13 cellular contexts compared by ENCODE assay signal in the genomic region with DNA sequence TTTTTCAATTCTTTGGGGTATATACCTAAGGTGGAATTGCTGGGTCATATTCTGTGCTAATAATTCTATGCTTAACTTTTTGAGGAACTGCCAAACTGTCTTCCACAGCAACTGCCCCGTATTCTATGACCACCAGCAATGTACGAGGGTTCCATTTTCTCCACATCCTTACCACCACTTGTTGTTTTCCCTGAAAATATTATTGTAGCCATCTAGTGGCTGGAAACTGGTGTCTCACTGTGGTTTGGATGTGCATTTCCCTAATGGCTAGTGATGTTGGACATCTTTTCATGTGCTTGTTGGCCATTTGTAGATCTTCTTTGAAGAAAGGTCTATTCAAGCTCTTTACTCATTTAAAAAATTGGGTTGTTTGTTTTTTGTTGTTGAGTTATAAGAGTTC. TPM values are rescaled to one million over a fixed set of nuclear protein-coding genes. Genes with fewer than 3 reads are reported as not detected.
DNase-seq lines count a peak whose midpoint lies in the region; ATAC-seq and TF ChIP-seq lines count a peak whose summit lies in the region.
"Had no signal": no experiment of that assay in that cellular context is flagged by ENCODE, and none has a peak within 500 bp of the region (broad histone marks: within the 10 kb centered on the region; RNA-seq: fewer than 3 reads in every experiment).

No MANE protein-coding gene starts in this region.

- H4K5ac ChIP-seq in IMR-90 (ENCODE audit: low read depth, low read length): no peak overlapping the region

- no peaks in the 10 kb centered on the region for H3K9me2 ChIP-seq in neural cell (ENCODE audit: insufficient read depth, low read length)

- H4K91ac ChIP-seq in IMR-90 (ENCODE audit: insufficient read depth, low read depth, low read length): no peak overlapping the region

- no peak overlapping the region for H3K4me2 ChIP-seq in IMR-90 (ENCODE audit: low read depth, low read length)
- H3K4me2 ChIP-seq in neural cell (ENCODE audit: low read length): no peak overlapping the region

- no peak overlapping the region for H3K14ac ChIP-seq in IMR-90 (replicated peaks; ENCODE audit: low read depth, low read length)

- H3K36me3 Mint-ChIP-seq in Caco-2 (ENCODE audit: insufficient read depth, unreplicated experiment): no peaks in the 10 kb centered on the region

- BruUV-seq in Caco-2 (replicated peaks; lab: Mats Ljungman, UMichigan): no TSS peak
- no TSS peak for BruUV-seq in IMR-90 (replicated peaks; lab: Mats Ljungman, UMichigan)

- H3K9ac ChIP-seq in IMR-90 (ENCODE audit: low read depth, low read length) (no peak overlapping the region), neural cell (ENCODE audit: low read length) (no peak overlapping the region)

- no peak overlapping the region for H3K18ac ChIP-seq in IMR-90 (ENCODE audit: low read depth, low read length)

- TF ChIP-seq CTCF in Caco-2 (IDR thresholded peaks at IDR 0.05; ENCODE audit: insufficient read depth in 1 of 2, low read depth in 1 of 2, low read length in 1 of 2, severe bottlenecking in 1 of 2, unreplicated experiment in 1 of 2): peak; percentile 40 to 48
- TF ChIP-seq CTCF in IMR-90 (conservative IDR thresholded peaks at IDR 0.05; ENCODE audit: low read depth, low read length): peak; percentile 48
- TF ChIP-seq CTCF in brain microvascular endothelial cell (IDR thresholded peaks at IDR 0.05; ENCODE audit: low read depth, low read length, missing control alignments): no peak
- peak; percentile 40 for TF ChIP-seq CTCF in neural cell (IDR thresholded peaks at IDR 0.05; ENCODE audit: poor library complexity, severe bottlenecking)
- peak in 4 of 9 donors; percentile 9 to 26 (median 18) for TF ChIP-seq CTCF in heart right ventricle (IDR thresholded peaks at IDR 0.05)

- H3K36me3 ChIP-seq in Caco-2 (ENCODE audit: control insufficient read depth, insufficient read depth, low read length): no peaks in the 10 kb centered on the region
- H3K36me3 ChIP-seq in IMR-90 (ENCODE audit: control insufficient read depth, insufficient read depth, low read length): no peaks in the 10 kb centered on the region
- H3K36me3 ChIP-seq in brain microvascular endothelial cell (replicated peaks): no peaks in the 10 kb centered on the region
- no peaks in the 10 kb centered on the region for H3K36me3 ChIP-seq in neural cell (ENCODE audit: insufficient read depth, low read length)
- H3K36me3 ChIP-seq in heart right ventricle: no peaks in the 10 kb centered on the region

- H3K9me3 Mint-ChIP-seq in Caco-2 (ENCODE audit: unreplicated experiment): no peaks in the 10 kb centered on the region
- H3K9me3 Mint-ChIP-seq: activated naive CD8-positive, alpha-beta T cell treated with anti-CD3 and anti-CD28 coated beads, Interleukin-2, amount 50 U/mL, for 24 hours had no signal

- intact Hi-C loops in Caco-2 (cut with micrococcal nuclease; ENCODE audit: unreplicated experiment): no loop called here
- intact Hi-C loops in IMR-90 (cut with micrococcal nuclease): loop anchor here (1.0 kb wide), 1 partner anchor 336 kb away; no protein-coding TSS in a partner anchor
- intact Hi-C loops in heart right ventricle (cut with DNase I): no loop called here

- WGBS in IMR-90 (ENCODE audit: extremely low coverage in 2 of 2, insufficient read length in 1 of 2), 2 experiments: no CpG with 5 or more reads among the region's 2 CpGs
- 53 to 63% methylated on average over 2 of the region's 2 CpGs for WGBS in heart right ventricle, 2 donors

- H2AFZ ChIP-seq in IMR-90 (replicated peaks; ENCODE audit: low read length, poor library complexity): no peak overlapping the region
- H2AFZ ChIP-seq in neural cell (ENCODE audit: low read depth, low read length): no peak overlapping the region

- no peaks in the 10 kb centered on the region for H3F3A ChIP-seq in neural cell (ENCODE audit: insufficient read depth, low read length, poor library complexity, severe bottlenecking)

- H3K27me3 ChIP-seq in Caco-2 (replicated peaks; ENCODE audit: control insufficient read depth, insufficient read depth, low read length) (no peaks in the 10 kb centered on the region), IMR-90 (ENCODE audit: control insufficient read depth, insufficient read depth, low read length) (peaks cover 7% of the 10 kb centered on the region), brain microvascular endothelial cell (replicated peaks) (no peaks in the 10 kb centered on the region), neural cell (ENCODE audit: insufficient read depth, low read depth, low read length) (peaks cover 18% of the 10 kb centered on the region), heart right ventricle (peaks cover 8 to 51% (median 32%) of the 10 kb centered on the region in 7 donors)

- dilution Hi-C loops in IMR-90 (cut with HindIII; ENCODE audit: low sequenced_read_pairs, unreplicated experiment): no loop called here

- CTCF ChIA-PET in Caco-2 (lab: Charles Lee) (no interaction called here), IMR-90 (lab: Yijun Ruan, JAX) (interaction anchor here (1.0 kb wide), 1 partner anchor 335 kb away, joined by 3 read pairs; no protein-coding TSS in a partner anchor)

- peaks cover 6% of the 10 kb centered on the region for H3K4me1 Mint-ChIP-seq in Caco-2 (ENCODE audit: low read depth, unreplicated experiment)
- H3K4me1 Mint-ChIP-seq: activated naive CD8-positive, alpha-beta T cell treated with anti-CD3 and anti-CD28 coated beads, Interleukin-2, amount 50 U/mL, for 24 hours had no signal

- H3K9me1 ChIP-seq in IMR-90 (ENCODE audit: insufficient read depth, low read length): no peaks in the 10 kb centered on the region

- H3K4me1 ChIP-seq in Caco-2 (no peaks in the 10 kb centered on the region), IMR-90 (ENCODE audit: control insufficient read depth, insufficient read depth, low read length) (no peaks in the 10 kb centered on the region; the same call in 1 of the 2 replicates), heart right ventricle (peaks cover 0 to 11% (median 4%) of the 10 kb centered on the region in 9 donors)

- H4K8ac ChIP-seq in IMR-90 (ENCODE audit: low read depth in 2 of 2, low read length in 2 of 2): no peak overlapping the region

- H3K27ac Mint-ChIP-seq in Caco-2 (ENCODE audit: unreplicated experiment): no peak overlapping the region
- H3K27ac Mint-ChIP-seq: activated naive CD8-positive, alpha-beta T cell treated with anti-CD3 and anti-CD28 coated beads, Interleukin-2, amount 50 U/mL, for 24 hours; T-helper 1 cell treated with Interleukin-12 subunit alpha and Interleukin-12 subunit beta and Interleukin-4 antibody, amounts not matched to agents 30 μg/mL and 1 μg/mL, for 36 hours had no signal

- H3K56ac ChIP-seq in IMR-90 (ENCODE audit: extremely low read depth, insufficient read depth, low read length): no peak overlapping the region

- TF ChIP-seq EP300 in neural cell (conservative IDR thresholded peaks at IDR 0.05; ENCODE audit: poor library complexity, severe bottlenecking): no peak

- TF ChIP-seq POLR2A in IMR-90 (IDR thresholded peaks at IDR 0.05; ENCODE audit: low read depth, low read length): no peak

- POLR2A ChIA-PET in Caco-2 (lab: Charles Lee): no interaction called here
- POLR2A ChIA-PET in IMR-90 (lab: Charles Lee; ENCODE audit: unreplicated experiment): no interaction called here

- DNase-seq in Caco-2 (peak in 1 of 2 experiments; percentile 34), IMR-90 (peak; percentile 22), brain microvascular endothelial cell (peak; percentile 36), cerebellar nuclear complex (lab: John Stamatoyannopoulos, UW) (no peak), heart right ventricle (no peak)
- no peak for DNase-seq in activated naive CD4-positive, alpha-beta T cell treated with anti-CD3 and anti-CD28 coated beads, Interleukin-2, amount 50 U/mL, for 16 hours
- DNase-seq: activated naive CD8-positive, alpha-beta T cell treated with anti-CD3 and anti-CD28 coated beads, Interleukin-2, amount 50 U/mL, for 24 hours; DND-41; erythroblast; kidney glomerular epithelial cell; NCI-H446 had no signal

- no peak overlapping the region for H2BK120ac ChIP-seq in IMR-90 (ENCODE audit: low read depth, low read length)

- no peak overlapping the region for H3K4ac ChIP-seq in IMR-90 (ENCODE audit: low read depth, low read length)

- H2BK5ac ChIP-seq in IMR-90 (ENCODE audit: low read depth, low read length, poor library complexity, severe bottlenecking): no peak overlapping the region

- H4K20me1 ChIP-seq in IMR-90 (ENCODE audit: insufficient read depth, low read length): no peaks in the 10 kb centered on the region
- H4K20me1 ChIP-seq in neural cell (ENCODE audit: insufficient read depth): no peaks in the 10 kb centered on the region

- H3K9me3 ChIP-seq in Caco-2 (no peaks in the 10 kb centered on the region), IMR-90 (ENCODE audit: control insufficient read depth, insufficient read depth, low read length) (no peaks in the 10 kb centered on the region), neural cell (ENCODE audit: low read length) (no peaks in the 10 kb centered on the region), heart right ventricle (no peaks in the 10 kb centered on the region)

- no peak overlapping the region for H3K27ac ChIP-seq in IMR-90 (ENCODE audit: insufficient read depth, low read length)
- H3K27ac ChIP-seq in brain microvascular endothelial cell: no peak overlapping the region
- no peak overlapping the region for H3K27ac ChIP-seq in neural cell (ENCODE audit: low read length)
- no peak overlapping the region for H3K27ac ChIP-seq in heart right ventricle

- H3K79me1 ChIP-seq in IMR-90 (ENCODE audit: low read depth in 1 of 2, low read length in 2 of 2): no peaks in the 10 kb centered on the region

- no peak overlapping the region for H3K4me3 ChIP-seq in Caco-2 (ENCODE audit: low read depth, low read length)
- H3K4me3 ChIP-seq in IMR-90 (ENCODE audit: insufficient read depth, low read depth, low read length): no peak overlapping the region
- H3K4me3 ChIP-seq in brain microvascular endothelial cell (ENCODE audit: low read depth, low read length): no peak overlapping the region
- no peak overlapping the region for H3K4me3 ChIP-seq in neural cell (ENCODE audit: low read length)
- no peak overlapping the region for H3K4me3 ChIP-seq in heart right ventricle

- no peak overlapping the region for H3K4me3 Mint-ChIP-seq in Caco-2 (ENCODE audit: unreplicated experiment)
- H3K4me3 Mint-ChIP-seq: activated naive CD8-positive, alpha-beta T cell treated with anti-CD3 and anti-CD28 coated beads, Interleukin-2, amount 50 U/mL, for 24 hours; T-helper 1 cell treated with Interleukin-12 subunit alpha and Interleukin-12 subunit beta and Interleukin-4 antibody, amounts not matched to agents 30 μg/mL and 1 μg/mL, for 36 hours had no signal

- H3K79me2 ChIP-seq in neural cell (replicated peaks; ENCODE audit: insufficient read depth, low read length): no peaks in the 10 kb centered on the region

- H2BK15ac ChIP-seq in IMR-90 (ENCODE audit: low read depth, low read length): no peak overlapping the region

- H3K27me3 Mint-ChIP-seq in Caco-2 (ENCODE audit: insufficient read depth, unreplicated experiment): no peaks in the 10 kb centered on the region

- ATAC-seq in IMR-90 (ENCODE audit: low read depth) (peak; percentile 42), heart right ventricle (no peak)
- ATAC-seq: activated naive CD8-positive, alpha-beta T cell treated with anti-CD3 and anti-CD28 coated beads, Interleukin-2, amount 50 U/mL, for 24 hours had no signal

- H3K23ac ChIP-seq in IMR-90 (ENCODE audit: low read depth, low read length): no peak overlapping the region

- TF ChIP-seq RAD21 in IMR-90 (IDR thresholded peaks at IDR 0.05; ENCODE audit: low read length) (peak; percentile 36), neural cell (conservative IDR thresholded peaks at IDR 0.05) (no peak)

- in situ Hi-C loops in IMR-90 (cut with MboI; ENCODE audit: low sequenced_read_pairs): no loop called here
- in situ Hi-C loops in brain microvascular endothelial cell (cut with HindIII; ENCODE audit: low pct_ligation_motif_present, low sequenced_read_pairs): no loop called here

- no peak overlapping the region for H2AK9ac ChIP-seq in IMR-90 (replicated peaks; ENCODE audit: low read depth, low read length, poor library complexity)

- H2AK5ac ChIP-seq in IMR-90 (ENCODE audit: low read depth, low read length): no peak overlapping the region

- H2BK20ac ChIP-seq in IMR-90 (ENCODE audit: low read depth, low read length): no peak overlapping the region

RNA-seq across cellular contexts. Expression of a gene that starts 30.7 kb away (rescaled TPM):
- total RNA-seq in Caco-2 (2022) (59.7 and 64.4 TPM in 2 replicates), IMR-90 (2012; rRNA removed) (1.9 and 2.2 TPM in 2 replicates), heart right ventricle (1 to 10 TPM in 9 of 10 donors, under 1 TPM in 1; 0.74 to 2.1 (median 1.5) TPM)
- polyA plus RNA-seq in IMR-90 (2012; rRNA removed) (3.7 and 4.0 TPM in 2 replicates), neural cell (not detected in 2 replicates), heart right ventricle (under 1 TPM; 0.43 to 0.80 TPM)
- 2.1 and 4.0 TPM in 2 replicates for polyA plus RNA-seq in IMR-90 (2012; cell fraction: cytosol; rRNA removed)
- 2.7 and 3.5 TPM in 2 replicates for polyA plus RNA-seq in IMR-90 (2012; cell fraction: nucleus; rRNA removed; ENCODE audit: low replicate concordance)
- not detected in 2 replicates for polyA minus RNA-seq in neural cell

Comparison
In these comparisons a context has a peak if more than half of its experiments do, and no peak if none do; other contexts are left out.
1. DNase-seq: peak in IMR-90 (single experiment) and brain microvascular endothelial cell (single experiment); none in cerebellar nuclear complex (0 of 2), activated naive CD4-positive, alpha-beta T cell treated with anti-CD3 and anti-CD28 coated beads, Interleukin-2, amount 50 U/mL, for 16 hours (single experiment) and heart right ventricle (0 of 2).
2. RNA of a gene that starts 30.7 kb away (total RNA-seq): 59.7 to 64.4 TPM in Caco-2; 1.9 to 2.2 TPM in IMR-90 and 0.74 to 2.1 TPM in heart right ventricle; every median in the first group is over 10 times any median in the second.